ENCODE assay signal across 1 cellular context in the genomic region with DNA sequence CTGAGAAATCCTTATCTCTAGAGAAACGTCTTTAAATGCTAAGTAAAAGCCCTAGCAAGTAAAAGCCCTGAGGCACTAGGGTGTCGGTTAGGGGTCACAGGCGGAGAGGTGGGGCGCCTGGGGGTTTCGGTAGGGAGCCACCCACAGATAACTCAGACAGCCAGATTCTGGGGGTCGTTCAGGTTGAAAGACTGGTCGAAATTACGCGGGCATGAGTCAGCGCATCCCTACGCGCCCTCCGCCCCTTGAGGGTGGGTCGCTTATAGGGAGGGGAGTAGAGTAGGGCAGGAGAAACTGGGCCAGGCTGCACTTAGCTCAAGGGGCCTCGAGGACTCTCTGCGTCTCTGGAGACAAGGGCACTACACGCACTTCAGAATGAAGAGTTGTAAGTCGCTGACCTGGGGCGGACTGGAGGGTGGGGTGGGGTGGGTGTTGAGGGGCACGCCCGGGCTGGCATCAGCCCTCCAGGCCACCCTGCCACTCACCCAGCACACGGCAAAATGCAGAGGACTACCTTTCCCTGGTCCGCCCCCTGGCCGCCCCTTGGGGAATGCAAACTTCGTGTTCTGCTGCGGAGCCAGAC.
TF ChIP-seq lines count a peak whose summit lies in the region.

No MANE protein-coding gene starts in this region.

TF ChIP-seq in HEK293, 187 proteins besides CTCF, POLR2A, EP300 and RAD21 (continued from another document and continues in another):
- TF ChIP-seq, protein P1, sequence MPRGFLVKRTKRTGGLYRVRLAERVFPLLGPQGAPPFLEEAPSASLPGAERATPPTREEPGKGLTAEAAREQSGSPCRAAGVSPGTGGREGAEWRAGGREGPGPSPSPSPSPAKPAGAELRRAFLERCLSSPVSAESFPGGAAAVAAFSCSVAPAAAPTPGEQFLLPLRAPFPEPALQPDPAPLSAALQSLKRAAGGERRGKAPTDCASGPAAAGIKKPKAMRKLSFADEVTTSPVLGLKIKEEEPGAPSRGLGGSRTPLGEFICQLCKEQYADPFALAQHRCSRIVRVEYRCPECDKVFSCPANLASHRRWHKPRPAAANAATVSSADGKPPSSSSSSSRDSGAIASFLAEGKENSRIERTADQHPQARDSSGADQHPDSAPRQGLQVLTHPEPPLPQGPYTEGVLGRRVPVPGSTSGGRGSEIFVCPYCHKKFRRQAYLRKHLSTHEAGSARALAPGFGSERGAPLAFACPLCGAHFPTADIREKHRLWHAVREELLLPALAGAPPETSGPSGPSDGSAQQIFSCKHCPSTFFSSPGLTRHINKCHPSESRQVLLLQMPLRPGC (tag by site-specific recombination; IDR thresholded peaks at IDR 0.05), result no peak
- TF ChIP-seq, protein P2, sequence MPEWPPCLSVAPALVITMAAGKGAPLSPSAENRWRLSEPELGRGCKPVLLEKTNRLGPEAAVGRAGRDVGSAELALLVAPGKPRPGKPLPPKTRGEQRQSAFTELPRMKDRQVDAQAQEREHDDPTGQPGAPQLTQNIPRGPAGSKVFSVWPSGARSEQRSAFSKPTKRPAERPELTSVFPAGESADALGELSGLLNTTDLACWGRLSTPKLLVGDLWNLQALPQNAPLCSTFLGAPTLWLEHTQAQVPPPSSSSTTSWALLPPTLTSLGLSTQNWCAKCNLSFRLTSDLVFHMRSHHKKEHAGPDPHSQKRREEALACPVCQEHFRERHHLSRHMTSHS (tag by site-specific recombination; IDR thresholded peaks at IDR 0.05), result no peak
- TF ChIP-seq ZNF654 (tag by site-specific recombination; IDR thresholded peaks at IDR 0.05; ENCODE audit: low read depth), result no peak
- no peak for TF ChIP-seq ZNF629 (tag by site-specific recombination; IDR thresholded peaks at IDR 0.05)
- no peak for TF ChIP-seq ZFP37 (tag by site-specific recombination; IDR thresholded peaks at IDR 0.05)
- TF ChIP-seq ZNF302 (tag by site-specific recombination; IDR thresholded peaks at IDR 0.05; ENCODE audit: low read depth), result no peak
- peak; percentile 34 for TF ChIP-seq WT1 (tag by site-specific recombination; IDR thresholded peaks at IDR 0.05)
- TF ChIP-seq ZNF341 (tag by site-specific recombination; IDR thresholded peaks at IDR 0.05; ENCODE audit: low read depth), result 0 out of 2 replicates have a peak, but pooled peaks have one; percentile 11
- no peak for TF ChIP-seq TCF7L2 (IDR thresholded peaks at IDR 0.05; ENCODE audit: borderline replicate concordance, low read depth, low read length)
- TF ChIP-seq ZNF658 (tag by site-specific recombination; IDR thresholded peaks at IDR 0.05), result no peak
- peak; percentile 62; the same call in 1 of the 2 replicates for TF ChIP-seq ZFHX2 (tag by site-specific recombination; conservative IDR thresholded peaks at IDR 0.05)
- no peak; the same call in 1 of the 2 replicates for TF ChIP-seq ZXDB (tag by site-specific recombination; IDR thresholded peaks at IDR 0.05)
- no peak for TF ChIP-seq GLIS1 (tag by site-specific recombination; IDR thresholded peaks at IDR 0.05)
- TF ChIP-seq ZNF16 (tag by site-specific recombination; IDR thresholded peaks at IDR 0.05; ENCODE audit: low read depth), result no peak
- no peak for TF ChIP-seq FEZF1 (tag by site-specific recombination; IDR thresholded peaks at IDR 0.05)
- peak; percentile 72 for TF ChIP-seq KLF8 (tag by site-specific recombination; IDR thresholded peaks at IDR 0.05)
- TF ChIP-seq ZNF366 (tag by site-specific recombination; conservative IDR thresholded peaks at IDR 0.05), result no peak
- no peak for TF ChIP-seq ZNF529 (tag by site-specific recombination; IDR thresholded peaks at IDR 0.05; ENCODE audit: insufficient replicate concordance)
- TF ChIP-seq, protein P3, sequence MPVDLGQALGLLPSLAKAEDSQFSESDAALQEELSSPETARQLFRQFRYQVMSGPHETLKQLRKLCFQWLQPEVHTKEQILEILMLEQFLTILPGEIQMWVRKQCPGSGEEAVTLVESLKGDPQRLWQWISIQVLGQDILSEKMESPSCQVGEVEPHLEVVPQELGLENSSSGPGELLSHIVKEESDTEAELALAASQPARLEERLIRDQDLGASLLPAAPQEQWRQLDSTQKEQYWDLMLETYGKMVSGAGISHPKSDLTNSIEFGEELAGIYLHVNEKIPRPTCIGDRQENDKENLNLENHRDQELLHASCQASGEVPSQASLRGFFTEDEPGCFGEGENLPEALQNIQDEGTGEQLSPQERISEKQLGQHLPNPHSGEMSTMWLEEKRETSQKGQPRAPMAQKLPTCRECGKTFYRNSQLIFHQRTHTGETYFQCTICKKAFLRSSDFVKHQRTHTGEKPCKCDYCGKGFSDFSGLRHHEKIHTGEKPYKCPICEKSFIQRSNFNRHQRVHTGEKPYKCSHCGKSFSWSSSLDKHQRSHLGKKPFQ (tag by site-specific recombination; IDR thresholded peaks at IDR 0.05), result no peak; the same call in 1 of the 2 replicates
- TF ChIP-seq BCL11B (tag by site-specific recombination; IDR thresholded peaks at IDR 0.05; ENCODE audit: low read depth), result 0 out of 2 replicates have a peak, but pooled peaks have one; percentile 12
- TF ChIP-seq MYNN (tag by site-specific recombination; IDR thresholded peaks at IDR 0.05; ENCODE audit: borderline replicate concordance), result peak; percentile 87
- TF ChIP-seq ZNF426 (tag by site-specific recombination; IDR thresholded peaks at IDR 0.05), result no peak
- no peak for TF ChIP-seq RBAK (tag by site-specific recombination; IDR thresholded peaks at IDR 0.05)
- TF ChIP-seq ZSCAN16 (tag by site-specific recombination; IDR thresholded peaks at IDR 0.05), result no peak
- TF ChIP-seq, protein P4, sequence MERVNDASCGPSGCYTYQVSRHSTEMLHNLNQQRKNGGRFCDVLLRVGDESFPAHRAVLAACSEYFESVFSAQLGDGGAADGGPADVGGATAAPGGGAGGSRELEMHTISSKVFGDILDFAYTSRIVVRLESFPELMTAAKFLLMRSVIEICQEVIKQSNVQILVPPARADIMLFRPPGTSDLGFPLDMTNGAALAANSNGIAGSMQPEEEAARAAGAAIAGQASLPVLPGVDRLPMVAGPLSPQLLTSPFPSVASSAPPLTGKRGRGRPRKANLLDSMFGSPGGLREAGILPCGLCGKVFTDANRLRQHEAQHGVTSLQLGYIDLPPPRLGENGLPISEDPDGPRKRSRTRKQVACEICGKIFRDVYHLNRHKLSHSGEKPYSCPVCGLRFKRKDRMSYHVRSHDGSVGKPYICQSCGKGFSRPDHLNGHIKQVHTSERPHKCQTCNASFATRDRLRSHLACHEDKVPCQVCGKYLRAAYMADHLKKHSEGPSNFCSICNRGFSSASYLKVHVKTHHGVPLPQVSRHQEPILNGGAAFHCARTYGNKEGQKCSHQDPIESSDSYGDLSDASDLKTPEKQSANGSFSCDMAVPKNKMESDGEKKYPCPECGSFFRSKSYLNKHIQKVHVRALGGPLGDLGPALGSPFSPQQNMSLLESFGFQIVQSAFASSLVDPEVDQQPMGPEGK (tag by site-specific recombination; IDR thresholded peaks at IDR 0.05), result peak; percentile 65; the same call in 1 of the 2 replicates
- TF ChIP-seq PRDM1 (tag by site-specific recombination; IDR thresholded peaks at IDR 0.05), result peak; percentile 57
- no peak for TF ChIP-seq ZNF623 (tag by site-specific recombination; IDR thresholded peaks at IDR 0.05)
- no peak for TF ChIP-seq IKZF3 (tag by site-specific recombination; IDR thresholded peaks at IDR 0.05)
- TF ChIP-seq, protein P5, sequence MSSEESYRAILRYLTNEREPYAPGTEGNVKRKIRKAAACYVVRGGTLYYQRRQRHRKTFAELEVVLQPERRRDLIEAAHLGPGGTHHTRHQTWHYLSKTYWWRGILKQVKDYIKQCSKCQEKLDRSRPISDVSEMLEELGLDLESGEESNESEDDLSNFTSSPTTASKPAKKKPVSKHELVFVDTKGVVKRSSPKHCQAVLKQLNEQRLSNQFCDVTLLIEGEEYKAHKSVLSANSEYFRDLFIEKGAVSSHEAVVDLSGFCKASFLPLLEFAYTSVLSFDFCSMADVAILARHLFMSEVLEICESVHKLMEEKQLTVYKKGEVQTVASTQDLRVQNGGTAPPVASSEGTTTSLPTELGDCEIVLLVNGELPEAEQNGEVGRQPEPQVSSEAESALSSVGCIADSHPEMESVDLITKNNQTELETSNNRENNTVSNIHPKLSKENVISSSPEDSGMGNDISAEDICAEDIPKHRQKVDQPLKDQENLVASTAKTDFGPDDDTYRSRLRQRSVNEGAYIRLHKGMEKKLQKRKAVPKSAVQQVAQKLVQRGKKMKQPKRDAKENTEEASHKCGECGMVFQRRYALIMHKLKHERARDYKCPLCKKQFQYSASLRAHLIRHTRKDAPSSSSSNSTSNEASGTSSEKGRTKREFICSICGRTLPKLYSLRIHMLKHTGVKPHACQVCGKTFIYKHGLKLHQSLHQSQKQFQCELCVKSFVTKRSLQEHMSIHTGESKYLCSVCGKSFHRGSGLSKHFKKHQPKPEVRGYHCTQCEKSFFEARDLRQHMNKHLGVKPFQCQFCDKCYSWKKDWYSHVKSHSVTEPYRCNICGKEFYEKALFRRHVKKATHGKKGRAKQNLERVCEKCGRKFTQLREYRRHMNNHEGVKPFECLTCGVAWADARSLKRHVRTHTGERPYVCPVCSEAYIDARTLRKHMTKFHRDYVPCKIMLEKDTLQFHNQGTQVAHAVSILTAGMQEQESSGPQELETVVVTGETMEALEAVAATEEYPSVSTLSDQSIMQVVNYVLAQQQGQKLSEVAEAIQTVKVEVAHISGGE (tag by site-specific recombination; conservative IDR thresholded peaks at IDR 0.05; ENCODE audit: low read depth), result no peak
- no peak for TF ChIP-seq ZNF311 (tag by site-specific recombination; IDR thresholded peaks at IDR 0.05; ENCODE audit: borderline replicate concordance)
- TF ChIP-seq ZNF138 (tag by site-specific recombination; IDR thresholded peaks at IDR 0.05; ENCODE audit: borderline replicate concordance), result no peak
- no peak for TF ChIP-seq TRIM28 (IDR thresholded peaks at IDR 0.05; ENCODE audit: borderline replicate concordance, low read length)
- TF ChIP-seq ZNF600 (tag by site-specific recombination; IDR thresholded peaks at IDR 0.05), result no peak
- peak; percentile 31; the same call in 1 of the 2 replicates for TF ChIP-seq ZNF660 (tag by site-specific recombination; IDR thresholded peaks at IDR 0.05)
- TF ChIP-seq ZNF423 (tag by site-specific recombination; IDR thresholded peaks at IDR 0.05), result no peak
- TF ChIP-seq SP2 (tag by site-specific recombination; IDR thresholded peaks at IDR 0.05), result peak; percentile 75
- no peak for TF ChIP-seq KLF16 (tag by site-specific recombination; IDR thresholded peaks at IDR 0.05)
- TF ChIP-seq ZBTB48 (tag by site-specific recombination; IDR thresholded peaks at IDR 0.05), result peak; percentile 96
- TF ChIP-seq, protein P6, sequence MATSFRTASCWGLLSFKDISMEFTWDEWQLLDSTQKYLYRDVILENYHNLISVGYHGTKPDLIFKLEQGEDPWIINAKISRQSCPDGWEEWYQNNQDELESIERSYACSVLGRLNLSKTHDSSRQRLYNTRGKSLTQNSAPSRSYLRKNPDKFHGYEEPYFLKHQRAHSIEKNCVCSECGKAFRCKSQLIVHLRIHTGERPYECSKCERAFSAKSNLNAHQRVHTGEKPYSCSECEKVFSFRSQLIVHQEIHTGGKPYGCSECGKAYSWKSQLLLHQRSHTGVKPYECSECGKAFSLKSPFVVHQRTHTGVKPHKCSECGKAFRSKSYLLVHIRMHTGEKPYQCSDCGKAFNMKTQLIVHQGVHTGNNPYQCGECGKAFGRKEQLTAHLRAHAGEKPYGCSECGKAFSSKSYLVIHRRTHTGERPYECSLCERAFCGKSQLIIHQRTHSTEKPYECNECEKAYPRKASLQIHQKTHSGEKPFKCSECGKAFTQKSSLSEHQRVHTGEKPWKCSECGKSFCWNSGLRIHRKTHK (tag by site-specific recombination; IDR thresholded peaks at IDR 0.05), result no peak
- peak; percentile 96 for TF ChIP-seq KLF1 (tag by site-specific recombination; IDR thresholded peaks at IDR 0.05)
- TF ChIP-seq MEIS1 (CRISPR knock-in tag; IDR thresholded peaks at IDR 0.05; ENCODE audit: borderline replicate concordance), result no peak
- no peak for TF ChIP-seq ZNF24 (tag by site-specific recombination; IDR thresholded peaks at IDR 0.05)
- no peak for TF ChIP-seq GLI2 (tag by site-specific recombination; IDR thresholded peaks at IDR 0.05; ENCODE audit: borderline replicate concordance, low read depth)
- TF ChIP-seq ZNF677 (tag by site-specific recombination; IDR thresholded peaks at IDR 0.05), result no peak
- no peak for TF ChIP-seq ZNF701 (tag by site-specific recombination; IDR thresholded peaks at IDR 0.05)
- no peak for TF ChIP-seq ZNF223 (tag by site-specific recombination; IDR thresholded peaks at IDR 0.05)
- TF ChIP-seq, protein P7, sequence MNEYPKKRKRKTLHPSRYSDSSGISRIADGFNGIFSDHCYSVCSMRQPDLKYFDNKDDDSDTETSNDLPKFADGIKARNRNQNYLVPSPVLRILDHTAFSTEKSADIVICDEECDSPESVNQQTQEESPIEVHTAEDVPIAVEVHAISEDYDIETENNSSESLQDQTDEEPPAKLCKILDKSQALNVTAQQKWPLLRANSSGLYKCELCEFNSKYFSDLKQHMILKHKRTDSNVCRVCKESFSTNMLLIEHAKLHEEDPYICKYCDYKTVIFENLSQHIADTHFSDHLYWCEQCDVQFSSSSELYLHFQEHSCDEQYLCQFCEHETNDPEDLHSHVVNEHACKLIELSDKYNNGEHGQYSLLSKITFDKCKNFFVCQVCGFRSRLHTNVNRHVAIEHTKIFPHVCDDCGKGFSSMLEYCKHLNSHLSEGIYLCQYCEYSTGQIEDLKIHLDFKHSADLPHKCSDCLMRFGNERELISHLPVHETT (tag by site-specific recombination; IDR thresholded peaks at IDR 0.05), result no peak
- TF ChIP-seq ZNF548 (tag by site-specific recombination; IDR thresholded peaks at IDR 0.05), result no peak
- no peak; the same call in 1 of the 2 replicates for TF ChIP-seq ZNF394 (tag by site-specific recombination; IDR thresholded peaks at IDR 0.05; ENCODE audit: borderline replicate concordance)
- no peak for TF ChIP-seq ZNF140 (tag by site-specific recombination; IDR thresholded peaks at IDR 0.05)
- TF ChIP-seq ZNF19 (tag by site-specific recombination; IDR thresholded peaks at IDR 0.05; ENCODE audit: low read depth), result no peak
- no peak; the same call in 1 of the 2 replicates for TF ChIP-seq ZFP69B (tag by site-specific recombination; IDR thresholded peaks at IDR 0.05)
- TF ChIP-seq HOXC10 (CRISPR knock-in tag; IDR thresholded peaks at IDR 0.05), result no peak
- no peak for TF ChIP-seq ZNF549 (tag by site-specific recombination; IDR thresholded peaks at IDR 0.05)
- no peak for TF ChIP-seq ZNF350 (tag by site-specific recombination; IDR thresholded peaks at IDR 0.05)
- TF ChIP-seq ZNF843 (tag by site-specific recombination; IDR thresholded peaks at IDR 0.05), result peak; percentile 50; the same call in 1 of the 2 replicates
- no peak for TF ChIP-seq ZNF791 (tag by site-specific recombination; IDR thresholded peaks at IDR 0.05)
- TF ChIP-seq, protein P8, sequence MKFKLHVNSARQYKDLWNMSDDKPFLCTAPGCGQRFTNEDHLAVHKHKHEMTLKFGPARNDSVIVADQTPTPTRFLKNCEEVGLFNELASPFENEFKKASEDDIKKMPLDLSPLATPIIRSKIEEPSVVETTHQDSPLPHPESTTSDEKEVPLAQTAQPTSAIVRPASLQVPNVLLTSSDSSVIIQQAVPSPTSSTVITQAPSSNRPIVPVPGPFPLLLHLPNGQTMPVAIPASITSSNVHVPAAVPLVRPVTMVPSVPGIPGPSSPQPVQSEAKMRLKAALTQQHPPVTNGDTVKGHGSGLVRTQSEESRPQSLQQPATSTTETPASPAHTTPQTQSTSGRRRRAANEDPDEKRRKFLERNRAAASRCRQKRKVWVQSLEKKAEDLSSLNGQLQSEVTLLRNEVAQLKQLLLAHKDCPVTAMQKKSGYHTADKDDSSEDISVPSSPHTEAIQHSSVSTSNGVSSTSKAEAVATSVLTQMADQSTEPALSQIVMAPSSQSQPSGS (tag by site-specific recombination; IDR thresholded peaks at IDR 0.05; ENCODE audit: low read depth), result no peak
- TF ChIP-seq ZBTB1 (tag by site-specific recombination; IDR thresholded peaks at IDR 0.05), result no peak
